ENCODE assay signal across 8 cellular contexts in the genomic region with DNA sequence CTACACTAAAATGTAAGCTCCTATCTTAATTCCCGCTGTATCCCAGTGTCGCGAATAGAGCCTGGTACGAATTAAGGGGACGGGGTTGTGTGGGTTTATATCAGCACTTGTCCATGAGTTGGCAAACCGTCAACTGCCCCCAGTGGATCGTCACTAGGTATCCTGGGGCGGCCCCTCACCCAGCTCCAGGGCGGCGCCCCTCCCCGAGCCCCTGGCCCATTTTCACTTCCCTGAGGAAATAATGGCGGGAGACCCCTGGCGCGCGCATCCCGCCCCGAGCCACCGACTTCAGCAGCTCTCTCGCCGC. TPM values are rescaled to one million over a fixed set of nuclear protein-coding genes. Genes with fewer than 3 reads are reported as not detected.
DNase-seq lines count a peak whose midpoint lies in the region; ATAC-seq and TF ChIP-seq lines count a peak whose summit lies in the region.

No MANE protein-coding gene starts in this region.

- H3K36me3 ChIP-seq in psoas muscle (ENCODE audit: insufficient read depth in 1 of 2, low read depth in 1 of 2): peaks cover 0 to 8% of the 10 kb centered on the region in 2 donors

- H3K27me3 ChIP-seq in psoas muscle (ENCODE audit: insufficient read depth in 3 of 3, low read length in 2 of 3): no peaks in the 10 kb centered on the region

- ATAC-seq in GM21381 (IDR thresholded peaks at IDR 0.05; ENCODE audit: unreplicated experiment) (peak; percentile 5), psoas muscle (peak in 1 of 4 donors; percentile 1)

- intact Hi-C loops in psoas muscle (cut with DNase I): loop anchor here in 1 of 2 donors (5.0 kb wide), 1 partner anchor 46 kb away; no protein-coding TSS in a partner anchor

- peak overlapping the region; percentile 67 for H3K27ac ChIP-seq in psoas muscle

- H3K4me1 ChIP-seq in psoas muscle: peaks cover 13% of the 10 kb centered on the region

- in situ Hi-C loops in KBM-7 (cut with MboI; ENCODE audit: low pct_unique_long_range_greater_than_20kb, low sequenced_read_pairs): no loop called here

- no peak for TF ChIP-seq CTCF in epithelial cell of proximal tubule (conservative IDR thresholded peaks at IDR 0.05; ENCODE audit: low read depth, low read length)
- no peak for TF ChIP-seq CTCF in psoas muscle (IDR thresholded peaks at IDR 0.05)
- TF ChIP-seq CTCF in GM10266 (IDR thresholded peaks at IDR 0.05; ENCODE audit: control insufficient read depth, insufficient read depth, low read depth, missing control alignments): no peak

- H3K4me3 ChIP-seq in epithelial cell of proximal tubule (ENCODE audit: low read depth, low read length): peak overlapping the region; percentile 98
- H3K4me3 ChIP-seq in psoas muscle: peak overlapping the region; percentile 89

- H3K9me3 ChIP-seq in psoas muscle: no peaks in the 10 kb centered on the region

- DNase-seq in OCI-M1 (lab: John Stamatoyannopoulos, UW) (peak; percentile 25), epithelial cell of proximal tubule (ENCODE audit: low read depth) (no peak), psoas muscle (no peak), iPS-NIHi7 (ENCODE audit: extremely low spot score) (no peak), KBM-7 (no peak), GM10266 (ENCODE audit: extremely low spot score) (no peak), NCI-H128 (lab: John Stamatoyannopoulos, UW; ENCODE audit: unreplicated experiment) (no peak)

- 1 to 2% (median 2%) methylated on average over 20 of the region's 20 CpGs for WGBS in psoas muscle, 3 donors

RNA-seq across cellular contexts. Expression of gene RUVBL1, which starts 0.4 kb away (rescaled TPM):
- total RNA-seq in epithelial cell of proximal tubule (82.7 and 148 TPM in 2 replicates), psoas muscle (10 to 100 TPM; 12.9 to 21.0 (median 15.4) TPM)
- 10 to 100 TPM; 19.6 to 53.9 (median 38.0) TPM for polyA plus RNA-seq in psoas muscle

RNA-seq across cellular contexts. Expression of gene EEFSEC, which starts 30.1 kb away (rescaled TPM):
- 10.1 and 20.6 TPM in 2 replicates for total RNA-seq in epithelial cell of proximal tubule
- total RNA-seq in psoas muscle: 10 to 100 TPM; 13.3 to 18.9 (median 17.2) TPM
- 10 to 100 TPM; 10.7 to 14.0 (median 12.5) TPM for polyA plus RNA-seq in psoas muscle
